19 cellular contexts compared by ENCODE assay signal in genomic region chr3:138458774-138459499, GRCh38. TPM values are rescaled to one million over a fixed set of nuclear protein-coding genes. Genes with fewer than 3 reads are reported as not detected.
DNase-seq lines count a peak whose midpoint lies in the region; ATAC-seq and TF ChIP-seq lines count a peak whose summit lies in the region.
"Had no signal": no experiment of that assay in that cellular context is flagged by ENCODE, and none has a peak within 500 bp of the region (broad histone marks: within the 10 kb centered on the region; RNA-seq: fewer than 3 reads in every experiment).

No MANE protein-coding gene starts in this region.

- CTCF ChIA-PET in WTC11 (lab: Charles Lee) = interaction anchor here (1.5 to 2.2 kb wide), 4 partner anchors 8 to 465 kb away, joined by 4 to 9 read pairs (median 7); partner anchors contain the start of gene ESYT3

- H3K27me3 ChIP-seq in left ventricle myocardium inferior (ENCODE audit: low read depth) (no peaks in the 10 kb centered on the region), endodermal cell (ENCODE audit: control insufficient read depth, insufficient read depth, low read length, poor library complexity, severe bottlenecking) (no peaks in the 10 kb centered on the region)

- no peaks in the 10 kb centered on the region for H3K36me3 ChIP-seq in left ventricle myocardium inferior
- H3K36me3 ChIP-seq in endodermal cell (ENCODE audit: control insufficient read depth, insufficient read depth, low read length) = no peaks in the 10 kb centered on the region

- H3K4me1 ChIP-seq in left ventricle myocardium inferior = peaks cover 22% of the 10 kb centered on the region
- peaks cover 3% of the 10 kb centered on the region for H3K4me1 ChIP-seq in endodermal cell (ENCODE audit: control insufficient read depth, insufficient read depth, low read length)

- H3K27ac ChIP-seq in left ventricle myocardium inferior (replicated peaks) = peak overlapping the region; percentile 3
- no peak overlapping the region for H3K27ac ChIP-seq in endodermal cell (ENCODE audit: low read depth, low read length)

- WGBS in endodermal cell (ENCODE audit: insufficient coverage in 1 of 2, insufficient read length in 1 of 2), 2 experiments = 81 to 91% methylated on average over 4 to 9 of the region's 9 CpGs

- H3K4me3 ChIP-seq in left ventricle myocardium inferior (no peak overlapping the region), endodermal cell (ENCODE audit: low read length) (no peak overlapping the region)

- POLR2A ChIA-PET in WTC11 (lab: Charles Lee) = no interaction called here

- no peaks in the 10 kb centered on the region for H3K4me1 Mint-ChIP-seq in endodermal cell
- H3K4me1 Mint-ChIP-seq in WTC11 = peaks cover 4% of the 10 kb centered on the region; the same call in 1 of the 2 replicates

- DNase-seq in left ventricle myocardium inferior (no peak), left cardiac atrium (no peak), endodermal cell (peak; percentile 38), posterior vena cava (ENCODE audit: low spot score) (peak; percentile 40), ureter (ENCODE audit: low spot score) (peak; percentile 38), WTC11 (ENCODE audit: low spot score) (no peak)
- DNase-seq: AML-193; COR-L47; DMS153; EL; IMR-90; Karpas-422; NCI-H1105; NCI-H69; NK-92 treated with Interleukin-12 subunit alpha and Interleukin-12 subunit beta, amount 100 ng/mL, for 24 hours; SHP77 treated with DMSO at 0.1 percent for 48 hours had no signal

- no peaks in the 10 kb centered on the region for H3K27me3 Mint-ChIP-seq in endodermal cell (ENCODE audit: insufficient read depth)
- no peaks in the 10 kb centered on the region for H3K27me3 Mint-ChIP-seq in WTC11 (ENCODE audit: low read depth)

- H3K36me3 Mint-ChIP-seq in endodermal cell (ENCODE audit: low read depth) (peaks cover 25% of the 10 kb centered on the region), WTC11 (peaks cover 14% of the 10 kb centered on the region)

- H3K9me3 ChIP-seq in left ventricle myocardium inferior (replicated peaks) = no peaks in the 10 kb centered on the region
- no peaks in the 10 kb centered on the region for H3K9me3 ChIP-seq in endodermal cell (ENCODE audit: control insufficient read depth, low read length)

- H3K9me3 Mint-ChIP-seq in endodermal cell (peaks cover 8% of the 10 kb centered on the region), WTC11 (no peaks in the 10 kb centered on the region)

- ATAC-seq in left cardiac atrium = no peak
- ATAC-seq in HG02623 (IDR thresholded peaks at IDR 0.05; ENCODE audit: unreplicated experiment) = no peak
- no peak for ATAC-seq in WTC11
- no peak for ATAC-seq in HG03565 (IDR thresholded peaks at IDR 0.05; ENCODE audit: unreplicated experiment)

- intact Hi-C loops in left ventricle myocardium inferior (cut with micrococcal nuclease) (no loop called here), left cardiac atrium (cut with DNase I) (no loop called here), posterior vena cava (cut with DNase I) (no loop called here)

- TF ChIP-seq CTCF in left ventricle myocardium inferior (IDR thresholded peaks at IDR 0.05; ENCODE audit: borderline replicate concordance) (no peak), endodermal cell (conservative IDR thresholded peaks at IDR 0.05) (no peak), WTC11 (IDR thresholded peaks at IDR 0.05) (no peak)

- H3K9ac ChIP-seq in endodermal cell (ENCODE audit: extremely low read depth, low read length, poor library complexity, severe bottlenecking) = no peak overlapping the region

- H3K27ac Mint-ChIP-seq in endodermal cell (peak overlapping the region; percentile 61), WTC11 (no peak overlapping the region; the same call in 1 of the 2 replicates)

- H3K4me3 Mint-ChIP-seq in endodermal cell = no peak overlapping the region
- H3K4me3 Mint-ChIP-seq in WTC11 = no peak overlapping the region

TF ChIP-seq in WTC11, 78 proteins besides CTCF, POLR2A, EP300 and RAD21 (continues in another document):
- no peak for TF ChIP-seq MLX (CRISPR knock-in tag; IDR thresholded peaks at IDR 0.05)
- TF ChIP-seq TCF7 (CRISPR knock-in tag; IDR thresholded peaks at IDR 0.05; ENCODE audit: low read depth) = no peak
- TF ChIP-seq ZNF425 (CRISPR knock-in tag; conservative IDR thresholded peaks at IDR 0.05) = no peak
- TF ChIP-seq AFF4 (CRISPR knock-in tag; IDR thresholded peaks at IDR 0.05; ENCODE audit: borderline replicate concordance) = no peak
- TF ChIP-seq ZNF423 (CRISPR knock-in tag; IDR thresholded peaks at IDR 0.05) = no peak
- TF ChIP-seq RELA (CRISPR knock-in tag; IDR thresholded peaks at IDR 0.05; ENCODE audit: borderline replicate concordance) = no peak
- TF ChIP-seq SOX15 (CRISPR knock-in tag; IDR thresholded peaks at IDR 0.05) = no peak
- TF ChIP-seq OVOL2 (CRISPR knock-in tag; IDR thresholded peaks at IDR 0.05; ENCODE audit: borderline replicate concordance) = no peak
- TF ChIP-seq KAT7 (CRISPR knock-in tag; IDR thresholded peaks at IDR 0.05; ENCODE audit: borderline replicate concordance) = no peak
- no peak for TF ChIP-seq ZBTB21 (CRISPR knock-in tag; IDR thresholded peaks at IDR 0.05; ENCODE audit: borderline replicate concordance)
- no peak for TF ChIP-seq PREB (CRISPR knock-in tag; IDR thresholded peaks at IDR 0.05; ENCODE audit: borderline replicate concordance)
- no peak for TF ChIP-seq GTF2I (CRISPR knock-in tag; conservative IDR thresholded peaks at IDR 0.05)
- no peak for TF ChIP-seq HMGA2 (CRISPR knock-in tag; IDR thresholded peaks at IDR 0.05)

RNA-seq across cellular contexts. Expression of gene ESYT3, which starts 24.5 kb away (rescaled TPM):
- 1.0 TPM for total RNA-seq in left ventricle myocardium inferior
- total RNA-seq in left cardiac atrium = under 1 TPM; 0.52 to 0.91 TPM
- total RNA-seq in endodermal cell = 10 to 100 TPM in 1 of 2 donors, 1 to 10 TPM in 1; 7.7 to 10.2 TPM
- 1.5 TPM for polyA plus RNA-seq in endodermal cell (2013, experiment 1 of 2)
- polyA plus RNA-seq in endodermal cell (2013, experiment 2 of 2) = 0.70 TPM
- under 1 TPM; 0.37 to 0.43 TPM for total RNA-seq in posterior vena cava
- total RNA-seq in ureter = 0.94 TPM
- 4.4 to 6.4 TPM (median 5.7 TPM) in 3 replicates for total RNA-seq in WTC11 (2021)
- total RNA-seq: OCI-LY7 had no signal

Comparison
In these comparisons a context has a peak if more than half of its experiments do, and no peak if none do; other contexts are left out.
1. DNase-seq: peak in endodermal cell (single experiment), posterior vena cava (single experiment) and ureter (single experiment); none in left ventricle myocardium inferior (single experiment), left cardiac atrium (single experiment) and WTC11 (single experiment).